Comparison of ENCODE assay signal across 12 cellular contexts in genomic region chr1:102241431-102242338, GRCh38.
DNase-seq lines count a peak whose midpoint lies in the region; ATAC-seq lines count a peak whose summit lies in the region.
"Had no signal": no experiment of that assay in that cellular context is flagged by ENCODE, and none has a peak within 500 bp of the region (broad histone marks: within the 10 kb centered on the region; RNA-seq: fewer than 3 reads in every experiment).

No MANE protein-coding gene starts in this region.

- peak; percentile 93 for DNase-seq in MV-4-11 (lab: John Stamatoyannopoulos, UW)
- no peak for DNase-seq in left cardiac atrium
- no peak for DNase-seq in GM03348 (ENCODE audit: low spot score)
- no peak for DNase-seq in AG08396 (ENCODE audit: low spot score)
- DNase-seq in left lobe of liver (ENCODE audit: low spot score), result no peak
- DNase-seq: BE2C, GF-D8, GM23248 had no signal

- intact Hi-C loops in left cardiac atrium (cut with DNase I), result no loop called here

- peak; percentile 68 for ATAC-seq in GM18499 (IDR thresholded peaks at IDR 0.05; ENCODE audit: insufficient read depth, unreplicated experiment)
- peak; percentile 72 for ATAC-seq in GM21381 (IDR thresholded peaks at IDR 0.05; ENCODE audit: unreplicated experiment)
- ATAC-seq in HG02981 (IDR thresholded peaks at IDR 0.05; ENCODE audit: unreplicated experiment), result peak; percentile 66
- ATAC-seq in left cardiac atrium, result no peak
- no peak for ATAC-seq in left lobe of liver
- ATAC-seq: SK-N-SH treated with all-trans-retinoic acid at 6 μM for 48 hours had no signal

Comparison
In these comparisons a context has a peak if more than half of its experiments do, and no peak if none do; other contexts are left out.
1. ATAC-seq: peak in GM18499 (single experiment), GM21381 (single experiment) and HG02981 (single experiment); none in left cardiac atrium (0 of 2) and left lobe of liver (single experiment).